In the genomic region with DNA sequence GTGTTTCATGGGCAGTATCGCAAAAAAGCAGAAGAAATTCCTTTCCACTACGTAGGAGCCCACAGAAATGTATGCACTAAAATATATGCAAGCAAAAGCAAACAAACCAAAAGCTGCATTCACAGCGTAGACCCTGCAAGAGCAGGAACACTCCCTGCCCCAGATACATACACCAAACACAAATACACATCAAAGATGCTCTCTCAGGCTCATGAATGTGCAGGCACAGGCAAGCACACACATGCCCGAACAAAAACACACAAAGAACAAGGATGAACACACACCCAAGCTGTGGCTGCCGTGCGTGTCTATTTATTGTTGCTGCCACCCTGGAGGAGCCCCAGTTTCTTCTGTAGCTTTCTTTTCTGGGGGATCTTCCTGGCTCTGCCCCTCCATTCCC, we compare ENCODE assay signal across 1 cellular context.
TF ChIP-seq lines count a peak whose summit lies in the region.

No MANE protein-coding gene starts in this region.

TF ChIP-seq in GM23338, 12 proteins besides CTCF, POLR2A, EP300 and RAD21:
- TF ChIP-seq, protein P1, sequence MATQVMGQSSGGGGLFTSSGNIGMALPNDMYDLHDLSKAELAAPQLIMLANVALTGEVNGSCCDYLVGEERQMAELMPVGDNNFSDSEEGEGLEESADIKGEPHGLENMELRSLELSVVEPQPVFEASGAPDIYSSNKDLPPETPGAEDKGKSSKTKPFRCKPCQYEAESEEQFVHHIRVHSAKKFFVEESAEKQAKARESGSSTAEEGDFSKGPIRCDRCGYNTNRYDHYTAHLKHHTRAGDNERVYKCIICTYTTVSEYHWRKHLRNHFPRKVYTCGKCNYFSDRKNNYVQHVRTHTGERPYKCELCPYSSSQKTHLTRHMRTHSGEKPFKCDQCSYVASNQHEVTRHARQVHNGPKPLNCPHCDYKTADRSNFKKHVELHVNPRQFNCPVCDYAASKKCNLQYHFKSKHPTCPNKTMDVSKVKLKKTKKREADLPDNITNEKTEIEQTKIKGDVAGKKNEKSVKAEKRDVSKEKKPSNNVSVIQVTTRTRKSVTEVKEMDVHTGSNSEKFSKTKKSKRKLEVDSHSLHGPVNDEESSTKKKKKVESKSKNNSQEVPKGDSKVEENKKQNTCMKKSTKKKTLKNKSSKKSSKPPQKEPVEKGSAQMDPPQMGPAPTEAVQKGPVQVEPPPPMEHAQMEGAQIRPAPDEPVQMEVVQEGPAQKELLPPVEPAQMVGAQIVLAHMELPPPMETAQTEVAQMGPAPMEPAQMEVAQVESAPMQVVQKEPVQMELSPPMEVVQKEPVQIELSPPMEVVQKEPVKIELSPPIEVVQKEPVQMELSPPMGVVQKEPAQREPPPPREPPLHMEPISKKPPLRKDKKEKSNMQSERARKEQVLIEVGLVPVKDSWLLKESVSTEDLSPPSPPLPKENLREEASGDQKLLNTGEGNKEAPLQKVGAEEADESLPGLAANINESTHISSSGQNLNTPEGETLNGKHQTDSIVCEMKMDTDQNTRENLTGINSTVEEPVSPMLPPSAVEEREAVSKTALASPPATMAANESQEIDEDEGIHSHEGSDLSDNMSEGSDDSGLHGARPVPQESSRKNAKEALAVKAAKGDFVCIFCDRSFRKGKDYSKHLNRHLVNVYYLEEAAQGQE (IDR thresholded peaks at IDR 0.05; ENCODE audit: unreplicated experiment), result no peak
- no peak for TF ChIP-seq JUNB (IDR thresholded peaks at IDR 0.05; ENCODE audit: unreplicated experiment)
- TF ChIP-seq ETS1 (IDR thresholded peaks at IDR 0.05), result no peak
- no peak for TF ChIP-seq STAT1 (IDR thresholded peaks at IDR 0.05; ENCODE audit: unreplicated experiment)
- TF ChIP-seq POLR2AphosphoS5 (IDR thresholded peaks at IDR 0.05; ENCODE audit: low read depth), result no peak
- TF ChIP-seq EZH2phosphoT487 (IDR thresholded peaks at IDR 0.05; ENCODE audit: unreplicated experiment), result no peak
